In genomic region chr17:8785547-8786412, GRCh38 we compare ENCODE assay signal across 8 cellular contexts. TPM values are rescaled to one million over a fixed set of nuclear protein-coding genes. Genes with fewer than 3 reads are reported as not detected.
A peak's percentile ranks its signal among the peaks of the same experiment; 100 is the strongest.
DNase-seq lines count a peak whose midpoint lies in the region; ATAC-seq and TF ChIP-seq lines count a peak whose summit lies in the region.

No MANE protein-coding gene starts in this region.

- H3K27ac Mint-ChIP-seq in osteocyte (ENCODE audit: unreplicated experiment) = no peak overlapping the region

- POLR2A ChIA-PET in BJ (lab: Charles Lee) = no interaction called here
- POLR2A ChIA-PET in HEK293T (lab: Yijun Ruan, JAX) = interaction anchor here (0.9 kb wide), 1 partner anchor 402 kb away, joined by 3 read pairs; no protein-coding TSS in a partner anchor

- H3K4me1 Mint-ChIP-seq in osteocyte (ENCODE audit: unreplicated experiment) = no peaks in the 10 kb centered on the region

- no peaks in the 10 kb centered on the region for H3K36me3 ChIP-seq in BJ (ENCODE audit: control insufficient read depth, insufficient read depth, low read length)
- H3K36me3 ChIP-seq in gastroesophageal sphincter = no peaks in the 10 kb centered on the region
- H3K36me3 ChIP-seq in tibial nerve = no peaks in the 10 kb centered on the region

- H3K4me1 ChIP-seq in gastroesophageal sphincter (no peaks in the 10 kb centered on the region), tibial nerve (peaks cover 0 to 6% (median 0%) of the 10 kb centered on the region in 4 donors)

- 22% methylated on average over 5 of the region's 19 CpGs; no CpG with 5 or more reads in 1 of the 2 donors for WGBS in gastroesophageal sphincter (ENCODE audit: low coverage in 1 of 2), 2 donors
- WGBS in tibial nerve, 2 donors = 28 to 30% methylated on average over 19 of the region's 19 CpGs

- H3K27ac ChIP-seq in gastroesophageal sphincter (no peak overlapping the region), tibial nerve (no peak overlapping the region)

- H3K27me3 Mint-ChIP-seq in osteocyte (ENCODE audit: unreplicated experiment) = peaks cover 2% of the 10 kb centered on the region

- H3K9me3 ChIP-seq in gastroesophageal sphincter (no peaks in the 10 kb centered on the region), tibial nerve (peaks cover 0 to 4% (median 0%) of the 10 kb centered on the region in 4 donors)

- peak; percentile 1 for DNase-seq in BJ (ENCODE audit: low read depth)
- DNase-seq in HEK293T (ENCODE audit: extremely low spot score) = peak; percentile 78
- DNase-seq in RPMI7951 (ENCODE audit: low read depth) = peak; percentile 49
- peak; percentile 86 for DNase-seq in activated effector memory CD4-positive, alpha-beta T cell treated with anti-CD3 and anti-CD28 coated beads, Interleukin-2, amount 50 U/mL, for 16 hours
- peak; percentile 90 for DNase-seq in osteocyte (ENCODE audit: extremely low spot score, unreplicated experiment)
- DNase-seq in tibial nerve (ENCODE audit: low spot score in 2 of 2) = peak; percentile 74 to 94
- no peak for DNase-seq in GM19240 (ENCODE audit: insufficient read length, low spot score)

- H3K9me3 Mint-ChIP-seq in osteocyte (ENCODE audit: unreplicated experiment) = peaks cover 4% of the 10 kb centered on the region

- H3K36me3 Mint-ChIP-seq in osteocyte (ENCODE audit: unreplicated experiment) = no peaks in the 10 kb centered on the region

- TF ChIP-seq EP300 in gastroesophageal sphincter (IDR thresholded peaks at IDR 0.05) (no peak), tibial nerve (IDR thresholded peaks at IDR 0.05) (no peak)

- TF ChIP-seq CTCF in BJ (IDR thresholded peaks at IDR 0.05; ENCODE audit: insufficient read depth, low read depth, low read length) (peak; percentile 88), gastroesophageal sphincter (IDR thresholded peaks at IDR 0.05) (peak; percentile 54 to 80 (median 64)), osteocyte (IDR thresholded peaks at IDR 0.05) (peak; percentile 91), tibial nerve (IDR thresholded peaks at IDR 0.05) (peak; percentile 68 to 83 (median 78))

- no peaks in the 10 kb centered on the region for H3K27me3 ChIP-seq in BJ (ENCODE audit: control insufficient read depth, insufficient read depth, low read length)
- no peaks in the 10 kb centered on the region for H3K27me3 ChIP-seq in gastroesophageal sphincter
- H3K27me3 ChIP-seq in tibial nerve = no peaks in the 10 kb centered on the region

- H3K4me3 Mint-ChIP-seq in osteocyte (ENCODE audit: unreplicated experiment) = no peak overlapping the region

- TF ChIP-seq POLR2A in gastroesophageal sphincter (IDR thresholded peaks at IDR 0.05) = no peak
- no peak for TF ChIP-seq POLR2A in tibial nerve (IDR thresholded peaks at IDR 0.05)

- H3K4me3 ChIP-seq in BJ (ENCODE audit: low read depth, low read length) (no peak overlapping the region), gastroesophageal sphincter (no peak overlapping the region), tibial nerve (no peak overlapping the region)

- ATAC-seq in gastroesophageal sphincter = peak; percentile 79

- CTCF ChIA-PET in BJ (lab: Yijun Ruan, JAX) (interaction anchor here (0.7 to 4.4 kb wide), 32 partner anchors 9 to 726 kb away, joined by 3 to 27 read pairs (median 5); partner anchors contain the start of genes RNF222 and RPL26), HEK293T (lab: Yijun Ruan, JAX) (interaction anchor here (0.6 to 2.2 kb wide), 8 partner anchors 9 to 398 kb away, joined by 3 to 10 read pairs (median 4); no protein-coding TSS in a partner anchor)

TF ChIP-seq in HEK293T, 16 proteins besides CTCF, POLR2A, EP300 and RAD21:
- TF ChIP-seq FOXK2 (IDR thresholded peaks at IDR 0.05) (no peak), ARNT (IDR thresholded peaks at IDR 0.05) (no peak), FOXA1 (IDR thresholded peaks at IDR 0.05) (no peak), FOXM1 (IDR thresholded peaks at IDR 0.05; ENCODE audit: borderline replicate concordance) (no peak), SP1 (IDR thresholded peaks at IDR 0.05) (no peak), TARDBP (IDR thresholded peaks at IDR 0.05) (no peak), NFRKB (IDR thresholded peaks at IDR 0.05) (no peak), PKNOX1 (IDR thresholded peaks at IDR 0.05) (no peak), ELF4 (IDR thresholded peaks at IDR 0.05) (no peak), SUZ12 (IDR thresholded peaks at IDR 0.05) (no peak), HDGF (IDR thresholded peaks at IDR 0.05; ENCODE audit: borderline replicate concordance) (no peak), CTBP1 (IDR thresholded peaks at IDR 0.05; ENCODE audit: borderline replicate concordance) (no peak), LEF1 (IDR thresholded peaks at IDR 0.05; ENCODE audit: borderline replicate concordance) (no peak), BHLHE40 (IDR thresholded peaks at IDR 0.05; ENCODE audit: borderline replicate concordance) (no peak), L3MBTL2 (conservative IDR thresholded peaks at IDR 0.05) (no peak), ZNF384 (IDR thresholded peaks at IDR 0.05) (no peak)

RNA-seq across cellular contexts. Expression of gene MFSD6L, which starts 13.4 kb away (rescaled TPM):
- not detected in 2 replicates for polyA plus RNA-seq in BJ (2011; rRNA removed)
- polyA minus RNA-seq in BJ (2011; rRNA and poly(A)+ RNA removed) = not detected in 2 replicates
- total RNA-seq in RPMI7951 (2014; rRNA removed; shearing (Covaris generic)) = not detected in 2 replicates
- total RNA-seq in gastroesophageal sphincter = under 1 TPM in 1 of 4 donors, not detected in 3; 0.12 TPM
- total RNA-seq in osteocyte = not detected in 2 replicates
- not detected for total RNA-seq in tibial nerve

RNA-seq across cellular contexts. Expression of gene SPDYE4, which starts 27.4 kb away (rescaled TPM):
- polyA plus RNA-seq in BJ (2011; rRNA removed) = not detected in 2 replicates
- polyA minus RNA-seq in BJ (2011; rRNA and poly(A)+ RNA removed) = not detected in 2 replicates
- not detected in 2 replicates for total RNA-seq in RPMI7951 (2014; rRNA removed; shearing (Covaris generic))
- total RNA-seq in gastroesophageal sphincter (not detected), osteocyte (not detected in 2 replicates), tibial nerve (not detected)

RNA-seq across cellular contexts. Expression of gene CCDC42, which starts 41.1 kb away (rescaled TPM):
- not detected in 2 replicates for polyA plus RNA-seq in BJ (2011; rRNA removed)
- not detected in 2 replicates for polyA minus RNA-seq in BJ (2011; rRNA and poly(A)+ RNA removed)
- not detected in 2 replicates for total RNA-seq in RPMI7951 (2014; rRNA removed; shearing (Covaris generic))
- total RNA-seq in gastroesophageal sphincter (not detected), osteocyte (not detected in 2 replicates), tibial nerve (not detected)
